ENCODE assay signal across 8 cellular contexts in genomic region chr14:101781240-101782061, GRCh38. TPM values are rescaled to one million over a fixed set of nuclear protein-coding genes. Genes with fewer than 3 reads are reported as not detected.
DNase-seq lines count a peak whose midpoint lies in the region; ATAC-seq, FAIRE-seq and TF ChIP-seq lines count a peak whose summit lies in the region.

No MANE protein-coding gene starts in this region.

- H3K36me3 ChIP-seq in ACC112 (ENCODE audit: insufficient read depth, low read length) (no peaks in the 10 kb centered on the region), iPS-15b (ENCODE audit: control insufficient read depth, insufficient read depth, low read length) (no peaks in the 10 kb centered on the region), spleen (peaks cover 0 to 6% (median 0%) of the 10 kb centered on the region in 6 donors)

- H3K4me1 ChIP-seq in ACC112 (ENCODE audit: control insufficient read depth, insufficient read depth, low read length, unreplicated experiment) (no peaks in the 10 kb centered on the region), iPS-15b (ENCODE audit: control insufficient read depth, insufficient read depth, low read length) (peaks cover 7% of the 10 kb centered on the region), spleen (peaks cover 1 to 49% (median 27%) of the 10 kb centered on the region in 6 donors)

- H3K9me3 Mint-ChIP-seq in IgD-negative memory B cell, result no peaks in the 10 kb centered on the region
- peaks cover 0 to 5% of the 10 kb centered on the region in 2 donors for H3K9me3 Mint-ChIP-seq in activated naive CD4-positive, alpha-beta T cell treated with anti-CD3 and anti-CD28 coated beads, Interleukin-2, amount 50 U/mL, for 72 hours

- H3K4me3 ChIP-seq in ACC112 (ENCODE audit: low read depth, low read length), result peak overlapping the region; percentile 87
- peak overlapping the region; percentile 77 for H3K4me3 ChIP-seq in iPS-15b (ENCODE audit: low read depth, low read length)
- peak overlapping the region; percentile 18 to 77 (median 50) for H3K4me3 ChIP-seq in spleen

- H2AFZ ChIP-seq in ACC112 (ENCODE audit: low read length, unreplicated experiment), result peak overlapping the region; percentile 97

- intact Hi-C loops in spleen (cut with DNase I; ENCODE audit: low total_unique reads), result no loop called here

- no peak for FAIRE-seq in HTR-8/SVneo (lab: Jason Lieb, UNC)

- peak overlapping the region; percentile 61 to 83 (median 80) for H3K4me3 Mint-ChIP-seq in IgD-negative memory B cell

- H3K79me2 ChIP-seq in ACC112 (ENCODE audit: control insufficient read depth, insufficient read depth, low read length, unreplicated experiment), result no peaks in the 10 kb centered on the region

- H3K27ac ChIP-seq in ACC112 (ENCODE audit: low read depth, low read length) (no peak overlapping the region), spleen (peak overlapping the region in 2 of 8 donors; percentile 6 to 36)

- H3K36me3 Mint-ChIP-seq in IgD-negative memory B cell, result peaks cover 5% of the 10 kb centered on the region
- peaks cover 0 to 22% of the 10 kb centered on the region in 2 donors for H3K36me3 Mint-ChIP-seq in activated naive CD4-positive, alpha-beta T cell treated with anti-CD3 and anti-CD28 coated beads, Interleukin-2, amount 50 U/mL, for 72 hours

- no peak overlapping the region for H3K9ac ChIP-seq in iPS-15b (ENCODE audit: low read depth, low read length)

- H3K27me3 ChIP-seq in ACC112 (ENCODE audit: insufficient read depth, low read length) (peaks cover 27% of the 10 kb centered on the region), iPS-15b (ENCODE audit: control insufficient read depth, insufficient read depth, low read length) (peaks cover 34% of the 10 kb centered on the region), spleen (replicated peaks in 1 of 7) (peaks cover 0 to 17% (median 10%) of the 10 kb centered on the region in 7 donors)

- no peaks in the 10 kb centered on the region for H3K9me3 ChIP-seq in iPS-15b (ENCODE audit: control insufficient read depth, insufficient read depth, low read length)
- H3K9me3 ChIP-seq in spleen, result no peaks in the 10 kb centered on the region

- WGBS in spleen, 5 donors, result 1 to 4% (median 1%) methylated on average over 40 to 67 of the region's 67 CpGs

- DNase-seq in activated naive CD4-positive, alpha-beta T cell treated with anti-CD3 and anti-CD28 coated beads, Interleukin-2, amount 50 U/mL, for 72 hours (ENCODE audit: low spot score in 2 of 2), result peak in 1 of 2 donors; percentile 54
- no peak for DNase-seq in spleen
- no peak for DNase-seq in NCI-H2196 treated with DMSO at 0.1 percent for 48 hours (lab: John Stamatoyannopoulos, UW; ENCODE audit: unreplicated experiment)
- DNase-seq in HTR-8/SVneo (ENCODE audit: insufficient read length, low spot score), result no peak

- peaks cover 9 to 12% (median 12%) of the 10 kb centered on the region in 3 donors for H3K4me1 Mint-ChIP-seq in IgD-negative memory B cell

- no peak for TF ChIP-seq POLR2A in spleen (IDR thresholded peaks at IDR 0.05)

- H3K27ac Mint-ChIP-seq in IgD-negative memory B cell, result no peak overlapping the region
- peak overlapping the region in 1 of 2 donors; percentile 76 for H3K27ac Mint-ChIP-seq in activated naive CD4-positive, alpha-beta T cell treated with anti-CD3 and anti-CD28 coated beads, Interleukin-2, amount 50 U/mL, for 72 hours

- TF ChIP-seq CTCF in spleen (IDR thresholded peaks at IDR 0.05 in 8 of 11, conservative IDR thresholded peaks at IDR 0.05 in 3 of 11), result no peak

- peak; percentile 68 to 70 for ATAC-seq in activated naive CD4-positive, alpha-beta T cell treated with anti-CD3 and anti-CD28 coated beads, Interleukin-2, amount 50 U/mL, for 72 hours
- no peak for ATAC-seq in HG02623 (IDR thresholded peaks at IDR 0.05; ENCODE audit: unreplicated experiment)

- H3K27me3 Mint-ChIP-seq in IgD-negative memory B cell, result peaks cover 10% of the 10 kb centered on the region

RNA-seq across cellular contexts. Expression of gene PPP2R5C, which starts 19.9 kb away (rescaled TPM):
- polyA plus RNA-seq in IgD-negative memory B cell (106 TPM), spleen (10 to 100 TPM; 80.8 to 95.3 (median 84.4) TPM)
- total RNA-seq in activated naive CD4-positive, alpha-beta T cell treated with anti-CD3 and anti-CD28 coated beads, Interleukin-2, amount 50 U/mL, for 72 hours, result 100 to 1,000 TPM; 282 to 355 TPM
- total RNA-seq in spleen, result 100 to 1,000 TPM; 193 to 322 (median 219) TPM
